In the genomic region with DNA sequence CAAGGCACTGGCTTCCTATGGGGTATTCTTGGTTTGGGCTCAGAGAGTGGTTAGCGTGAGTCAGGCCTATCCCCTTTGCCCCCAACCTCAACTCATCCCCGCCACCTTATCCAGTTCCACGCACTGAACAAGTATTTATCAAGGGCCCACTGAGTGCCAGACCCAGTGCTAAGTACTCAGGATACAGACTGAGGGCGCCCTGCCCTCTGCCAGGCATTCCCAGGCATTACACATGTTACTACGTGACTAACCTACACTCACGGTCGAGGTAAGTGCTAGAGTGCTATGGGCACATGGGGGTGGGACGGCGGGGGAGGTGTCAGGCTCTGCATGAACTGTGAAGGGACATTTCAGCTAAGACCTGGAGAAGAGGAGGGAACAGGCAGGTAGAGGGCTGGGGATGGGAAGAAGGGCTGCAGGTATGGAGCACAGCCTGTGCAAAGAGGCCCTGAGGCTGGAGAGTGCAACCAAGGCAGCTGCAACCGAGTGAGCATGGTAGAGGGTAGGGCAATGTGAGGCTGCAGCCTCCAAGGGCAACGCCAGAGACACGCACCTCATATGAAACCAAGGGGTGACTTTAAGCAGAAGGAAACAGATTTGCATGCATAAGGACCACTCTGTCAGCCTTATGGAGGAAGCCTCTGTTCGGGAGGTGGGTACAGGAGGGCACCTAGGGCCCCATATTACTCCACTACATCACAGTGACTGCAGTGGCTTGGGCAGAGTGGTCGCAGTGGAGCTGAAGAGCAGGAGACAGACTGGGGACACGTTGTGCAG, we compare ENCODE assay signal across 8 cellular contexts. TPM values are rescaled to one million over a fixed set of nuclear protein-coding genes. Genes with fewer than 3 reads are reported as not detected.
DNase-seq lines count a peak whose midpoint lies in the region; ATAC-seq, FAIRE-seq and TF ChIP-seq lines count a peak whose summit lies in the region.

No MANE protein-coding gene starts in this region.

- no peaks in the 10 kb centered on the region for H3K9me3 Mint-ChIP-seq in activated T-helper 1 cell treated with anti-CD3 and anti-CD28 coated beads, Interleukin-12 subunit alpha, Interleukin-12 subunit beta, Interleukin-2, Interleukin-4 antibody, amounts not matched to agents 30 ng/mL and 10 ng/mL and 1 ng/mL, durations not matched to agents 14 hours and 24 hours and 36 hours

- H3F3A ChIP-seq in Loucy (ENCODE audit: low read depth) = no peaks in the 10 kb centered on the region

- H3K9me2 ChIP-seq in Loucy (replicated peaks; ENCODE audit: low read depth, low read length) = no peaks in the 10 kb centered on the region

- H3K36me3 Mint-ChIP-seq in activated T-helper 1 cell treated with anti-CD3 and anti-CD28 coated beads, Interleukin-12 subunit alpha, Interleukin-12 subunit beta, Interleukin-2, Interleukin-4 antibody, amounts not matched to agents 30 ng/mL and 10 ng/mL and 1 ng/mL, durations not matched to agents 14 hours and 24 hours and 36 hours (ENCODE audit: low read depth) = no peaks in the 10 kb centered on the region

- no peaks in the 10 kb centered on the region for H4K20me1 ChIP-seq in Loucy (ENCODE audit: insufficient read depth, low read length, poor library complexity, severe bottlenecking)

- no peak for DNase-seq in Right ventricle myocardium superior
- no peak for DNase-seq in right atrium auricular region (ENCODE audit: low spot score)
- DNase-seq in bronchial epithelial cell (ENCODE audit: low read depth) = peak; percentile 64
- peak; percentile 21 for DNase-seq in sciatic nerve (ENCODE audit: low spot score)
- DNase-seq in NOMO-1 treated with dmso at 0.1 percent for 144 hours (lab: John Stamatoyannopoulos, UW; ENCODE audit: unreplicated experiment) = no peak
- DNase-seq in activated T-helper 1 cell treated with anti-CD3 and anti-CD28 coated beads, Interleukin-12 subunit alpha, Interleukin-12 subunit beta, Interleukin-2, Interleukin-4 antibody, amounts not matched to agents 30 ng/mL and 10 ng/mL and 1 ng/mL, durations not matched to agents 14 hours and 24 hours and 36 hours (ENCODE audit: low spot score) = no peak

- no peaks in the 10 kb centered on the region for H3K79me2 ChIP-seq in Loucy (ENCODE audit: insufficient read depth, low read length)

- no peaks in the 10 kb centered on the region for H3K27me3 Mint-ChIP-seq in activated T-helper 1 cell treated with anti-CD3 and anti-CD28 coated beads, Interleukin-12 subunit alpha, Interleukin-12 subunit beta, Interleukin-2, Interleukin-4 antibody, amounts not matched to agents 30 ng/mL and 10 ng/mL and 1 ng/mL, durations not matched to agents 14 hours and 24 hours and 36 hours (ENCODE audit: insufficient read depth)

- no peak overlapping the region for H3K4me2 ChIP-seq in Loucy (ENCODE audit: low read depth, low read length, poor library complexity, severe bottlenecking)

- H3K36me3 ChIP-seq in right atrium auricular region = no peaks in the 10 kb centered on the region
- no peaks in the 10 kb centered on the region for H3K36me3 ChIP-seq in Loucy (ENCODE audit: insufficient read depth, low read length)
- H3K36me3 ChIP-seq in bronchial epithelial cell (ENCODE audit: control insufficient read depth, insufficient read depth, low read length) = no peaks in the 10 kb centered on the region

- FAIRE-seq in bronchial epithelial cell (lab: Jason Lieb, UNC) = no peak

- no peak overlapping the region for H3K27ac ChIP-seq in right atrium auricular region

- no peak overlapping the region for H3K27ac Mint-ChIP-seq in activated T-helper 1 cell treated with anti-CD3 and anti-CD28 coated beads, Interleukin-12 subunit alpha, Interleukin-12 subunit beta, Interleukin-2, Interleukin-4 antibody, amounts not matched to agents 30 ng/mL and 10 ng/mL and 1 ng/mL, durations not matched to agents 14 hours and 24 hours and 36 hours

- no peak overlapping the region for H3K4me3 Mint-ChIP-seq in activated T-helper 1 cell treated with anti-CD3 and anti-CD28 coated beads, Interleukin-12 subunit alpha, Interleukin-12 subunit beta, Interleukin-2, Interleukin-4 antibody, amounts not matched to agents 30 ng/mL and 10 ng/mL and 1 ng/mL, durations not matched to agents 14 hours and 24 hours and 36 hours

- ATAC-seq in Right ventricle myocardium superior (ENCODE audit: poor library complexity) (peak; percentile 32), sciatic nerve (no peak), HG03457 (IDR thresholded peaks at IDR 0.05; ENCODE audit: unreplicated experiment) (no peak)

- peak in 1 of 2 donors; percentile 39 for TF ChIP-seq CTCF in right atrium auricular region (IDR thresholded peaks at IDR 0.05)
- TF ChIP-seq CTCF in Loucy (conservative IDR thresholded peaks at IDR 0.05; ENCODE audit: low read length) = peak; percentile 70
- TF ChIP-seq CTCF in bronchial epithelial cell (IDR thresholded peaks at IDR 0.05; ENCODE audit: insufficient read depth, low read length, severe bottlenecking) = peak; percentile 74

- no peaks in the 10 kb centered on the region for H3K4me1 Mint-ChIP-seq in activated T-helper 1 cell treated with anti-CD3 and anti-CD28 coated beads, Interleukin-12 subunit alpha, Interleukin-12 subunit beta, Interleukin-2, Interleukin-4 antibody, amounts not matched to agents 30 ng/mL and 10 ng/mL and 1 ng/mL, durations not matched to agents 14 hours and 24 hours and 36 hours (ENCODE audit: low read depth)

- H3K9ac ChIP-seq in Loucy (ENCODE audit: low read depth, low read length, poor library complexity, severe bottlenecking) = no peak overlapping the region

- intact Hi-C loops in Right ventricle myocardium superior (cut with DNase I) = no loop called here
- intact Hi-C loops in sciatic nerve (cut with DNase I) = no loop called here
- intact Hi-C loops in activated T-helper 1 cell treated with anti-CD3 and anti-CD28 coated beads, Interleukin-12 subunit alpha, Interleukin-12 subunit beta, Interleukin-2, Interleukin-4 antibody, amounts not matched to agents 30 ng/mL and 10 ng/mL and 1 ng/mL, durations not matched to agents 14 hours and 24 hours and 36 hours (cut with micrococcal nuclease) = no loop called here

- H3K9me3 ChIP-seq in right atrium auricular region (no peaks in the 10 kb centered on the region), Loucy (ENCODE audit: insufficient read depth, low read depth, low read length) (no peaks in the 10 kb centered on the region)

- no peak overlapping the region for H2AFZ ChIP-seq in Loucy (ENCODE audit: low read length)

- H3K27me3 ChIP-seq in right atrium auricular region (no peaks in the 10 kb centered on the region), Loucy (ENCODE audit: insufficient read depth, low read length, poor library complexity, severe bottlenecking) (no peaks in the 10 kb centered on the region), bronchial epithelial cell (ENCODE audit: control insufficient read depth, insufficient read depth, low read length) (no peaks in the 10 kb centered on the region)

- peaks cover 0 to 11% of the 10 kb centered on the region in 2 donors for H3K4me1 ChIP-seq in right atrium auricular region
- H3K4me1 ChIP-seq in Loucy (ENCODE audit: insufficient read depth, low read length, poor library complexity, severe bottlenecking) = no peaks in the 10 kb centered on the region

- H3K4me3 ChIP-seq in right atrium auricular region (no peak overlapping the region), Loucy (ENCODE audit: low read length, poor library complexity, severe bottlenecking) (no peak overlapping the region), bronchial epithelial cell (ENCODE audit: low read depth, low read length) (no peak overlapping the region)

RNA-seq across cellular contexts. Expression of gene DHRS12, which starts 22.5 kb away (rescaled TPM):
- total RNA-seq in Right ventricle myocardium superior (10.4 TPM), right atrium auricular region (10 to 100 TPM in 1 of 2 donors, 1 to 10 TPM in 1; 9.6 to 10.1 TPM), bronchial epithelial cell (2.4 and 6.0 TPM in 2 replicates), sciatic nerve (18.8 TPM)
- total RNA-seq in activated T-helper 1 cell treated with anti-CD3 and anti-CD28 coated beads, Interleukin-12 subunit alpha, Interleukin-12 subunit beta, Interleukin-2, Interleukin-4 antibody, amounts not matched to agents 30 ng/mL and 10 ng/mL and 1 ng/mL, durations not matched to agents 14 hours and 24 hours and 36 hours = 3.3 and 3.5 TPM in 2 replicates

Comparison
In these comparisons a context has a peak if more than half of its experiments do, and no peak if none do; other contexts are left out.
1. DNase-seq: peak in bronchial epithelial cell (single experiment) and sciatic nerve (single experiment); none in Right ventricle myocardium superior (single experiment), right atrium auricular region (single experiment), NOMO-1 treated with dmso at 0.1 percent for 144 hours (single experiment) and activated T-helper 1 cell treated with anti-CD3 and anti-CD28 coated beads, Interleukin-12 subunit alpha, Interleukin-12 subunit beta, Interleukin-2, Interleukin-4 antibody, amounts not matched to agents 30 ng/mL and 10 ng/mL and 1 ng/mL, durations not matched to agents 14 hours and 24 hours and 36 hours (single experiment).